Comparison of ENCODE assay signal across 12 cellular contexts in genomic region chr21:40053007-40053406, GRCh38.
DNase-seq lines count a peak whose midpoint lies in the region; ATAC-seq and TF ChIP-seq lines count a peak whose summit lies in the region.
"Had no signal": no experiment of that assay in that cellular context is flagged by ENCODE, and none has a peak within 500 bp of the region (broad histone marks: within the 10 kb centered on the region; RNA-seq: fewer than 3 reads in every experiment).

No MANE protein-coding gene starts in this region.

- TF ChIP-seq EP300 in stomach (IDR thresholded peaks at IDR 0.05) (peak; percentile 36), ovary (IDR thresholded peaks at IDR 0.05) (no peak)

- H3K4me1 ChIP-seq in ascending aorta (peaks cover 10 to 40% of the 10 kb centered on the region in 2 donors), hepatocyte (ENCODE audit: insufficient read depth) (no peaks in the 10 kb centered on the region), stomach (peaks cover 0 to 50% (median 19%) of the 10 kb centered on the region in 4 donors), ovary (ENCODE audit: insufficient read depth) (no peaks in the 10 kb centered on the region)
- H3K4me1 ChIP-seq: BE2C had no signal

- no peaks in the 10 kb centered on the region for H4K20me1 ChIP-seq in hepatocyte (ENCODE audit: insufficient read depth, poor library complexity, severe bottlenecking)

- no peaks in the 10 kb centered on the region for H3K9me2 ChIP-seq in hepatocyte (replicated peaks; ENCODE audit: insufficient read depth)

- H3K4me2 ChIP-seq in hepatocyte, result no peak overlapping the region
- H3K4me2 ChIP-seq: KMS-11 had no signal

- no peaks in the 10 kb centered on the region for H3K36me3 ChIP-seq in MG63
- no peaks in the 10 kb centered on the region for H3K36me3 ChIP-seq in ascending aorta
- H3K36me3 ChIP-seq in hepatocyte (replicated peaks; ENCODE audit: insufficient read depth, low read depth), result no peaks in the 10 kb centered on the region
- H3K36me3 ChIP-seq in stomach, result no peaks in the 10 kb centered on the region
- no peaks in the 10 kb centered on the region for H3K36me3 ChIP-seq in ovary
- H3K36me3 ChIP-seq: BE2C had no signal

- H3K4me3 ChIP-seq in MG63 (no peak overlapping the region), ascending aorta (no peak overlapping the region), hepatocyte (no peak overlapping the region), stomach (no peak overlapping the region), ovary (no peak overlapping the region)

- ATAC-seq in GM21447 (IDR thresholded peaks at IDR 0.05; ENCODE audit: unreplicated experiment), result no peak
- ATAC-seq in HG03095 (IDR thresholded peaks at IDR 0.05; ENCODE audit: unreplicated experiment), result no peak
- ATAC-seq: activated CD8-positive, alpha-beta memory T cell treated with anti-CD3 and anti-CD28 coated beads, Interleukin-2, amount 10 ng/mL, durations not matched to agents 7 days and 5 days had no signal

- TF ChIP-seq CTCF in ascending aorta (IDR thresholded peaks at IDR 0.05) (no peak), hepatocyte (IDR thresholded peaks at IDR 0.05; ENCODE audit: poor library complexity) (no peak), stomach (IDR thresholded peaks at IDR 0.05) (no peak), ovary (IDR thresholded peaks at IDR 0.05) (no peak)

- H3K79me2 ChIP-seq in hepatocyte, result no peaks in the 10 kb centered on the region

- DNase-seq in MG63, result peak; percentile 72
- peak in 1 of 2 donors; percentile 85 for DNase-seq in ascending aorta (ENCODE audit: low spot score in 2 of 2)
- peak; percentile 17 for DNase-seq in hepatocyte (ENCODE audit: low spot score)
- no peak for DNase-seq in stomach
- DNase-seq in ovary, result no peak
- DNase-seq in stimulated activated CD4-positive, alpha-beta T cell treated with anti-CD3 and anti-CD28 coated beads, Interleukin-15, amount 100 ng/mL, for 24 hours, result no peak
- DNase-seq: activated CD8-positive, alpha-beta memory T cell treated with anti-CD3 and anti-CD28 coated beads, Interleukin-2, amount 10 ng/mL, durations not matched to agents 7 days and 5 days; BE2C; NCI-H226 had no signal

- H2AFZ ChIP-seq in hepatocyte, result no peak overlapping the region

- peak overlapping the region; percentile 89 to 90 for H3K27ac ChIP-seq in ascending aorta
- H3K27ac ChIP-seq in hepatocyte, result no peak overlapping the region
- peak overlapping the region in 4 of 5 donors; percentile 63 to 86 (median 78) for H3K27ac ChIP-seq in stomach
- H3K27ac ChIP-seq in ovary, result no peak overlapping the region
- H3K27ac ChIP-seq: KMS-11 had no signal

- no peaks in the 10 kb centered on the region for H3K9me3 ChIP-seq in MG63
- no peaks in the 10 kb centered on the region for H3K9me3 ChIP-seq in ascending aorta
- H3K9me3 ChIP-seq in hepatocyte (ENCODE audit: low read depth), result no peaks in the 10 kb centered on the region
- H3K9me3 ChIP-seq in stomach, result no peaks in the 10 kb centered on the region
- H3K9me3 ChIP-seq in ovary, result no peaks in the 10 kb centered on the region
- H3K9me3 ChIP-seq: BE2C had no signal

- H3K27me3 ChIP-seq in MG63 (peaks cover 20% of the 10 kb centered on the region), ascending aorta (no peaks in the 10 kb centered on the region), hepatocyte (no peaks in the 10 kb centered on the region), stomach (peaks cover 0 to 1% (median 0%) of the 10 kb centered on the region in 3 donors), ovary (no peaks in the 10 kb centered on the region)
- H3K27me3 ChIP-seq: BE2C had no signal

- WGBS in hepatocyte (ENCODE audit: low lambda C conversion rate, missing lambda C conversion rate), result 85% methylated on average over 11 of the region's 11 CpGs
- WGBS in stomach, 5 donors, result 45 to 81% (median 76%) methylated on average over 11 of the region's 11 CpGs
- 57 to 65% (median 63%) methylated on average over 11 of the region's 11 CpGs for WGBS in ovary, 3 donors

- intact Hi-C loops in ascending aorta (cut with DNase I), result loop anchor here (10.0 kb wide), 2 partner anchors 268 to 1902 kb away; partner anchors contain the start of gene C2CD2
- intact Hi-C loops in stomach (cut with DNase I; ENCODE audit: low total_unique reads), result no loop called here
- intact Hi-C loops in ovary (cut with DNase I), result no loop called here

- TF ChIP-seq POLR2A in stomach (IDR thresholded peaks at IDR 0.05), result no peak
- no peak for TF ChIP-seq POLR2A in ovary (IDR thresholded peaks at IDR 0.05)

Comparison
In these comparisons a context has a peak if more than half of its experiments do, and no peak if none do; other contexts are left out.
1. DNase-seq: peak in MG63 (single experiment) and hepatocyte (single experiment); none in stomach (single experiment), ovary (0 of 5) and stimulated activated CD4-positive, alpha-beta T cell treated with anti-CD3 and anti-CD28 coated beads, Interleukin-15, amount 100 ng/mL, for 24 hours (single experiment).
2. H3K27ac ChIP-seq: peak in ascending aorta (2 of 2) and stomach (4 of 5); none in hepatocyte (single experiment) and ovary (0 of 2).